In genomic region chr16:9199751-9200150, GRCh38 we compare ENCODE assay signal across 27 cellular contexts.
"Had no signal": no experiment of that assay in that cellular context is flagged by ENCODE, and none has a peak within 500 bp of the region (broad histone marks: within the 10 kb centered on the region; RNA-seq: fewer than 3 reads in every experiment).

No MANE protein-coding gene starts in this region.

- H3K9me3 ChIP-seq: colonic mucosa, esophagus squamous epithelium, gastrocnemius medialis had no signal

- H3K4me3 ChIP-seq: colonic mucosa, coronary artery, dorsolateral prefrontal cortex, esophagus muscularis mucosa, esophagus squamous epithelium, gastrocnemius medialis, gastroesophageal sphincter, heart left ventricle, heart right ventricle had no signal

- H3K36me3 ChIP-seq: colonic mucosa, esophagus muscularis mucosa, esophagus squamous epithelium, gastrocnemius medialis, gastroesophageal sphincter, heart left ventricle, heart right ventricle had no signal

- FAIRE-seq: colon, endometrium, endothelial cell of umbilical vein, frontal cortex had no signal

- H3K27me3 ChIP-seq: colonic mucosa, dorsolateral prefrontal cortex, foreskin keratinocyte, gastrocnemius medialis, heart left ventricle, heart right ventricle had no signal

- H3K4me1 ChIP-seq: colonic mucosa, esophagus squamous epithelium, foreskin keratinocyte, gastrocnemius medialis, gastroesophageal sphincter had no signal

- DNase-seq: colonic mucosa; cortex of kidney; dermis blood vessel endothelial cell; dorsolateral prefrontal cortex; effector CD4-positive, alpha-beta T cell; effector CD8-positive, alpha-beta T cell; effector memory CD4-positive, alpha-beta T cell; effector memory CD8-positive, alpha-beta T cell; endodermal cell; erythroblast; esophagus squamous epithelium; foreskin keratinocyte; foreskin melanocyte; gastrocnemius medialis; glutamatergic neuron; head of caudate nucleus had no signal

- ATAC-seq: effector memory CD8-positive, alpha-beta T cell; esophagus mucosa; foreskin keratinocyte; gastrocnemius medialis; gastroesophageal sphincter had no signal

- H3K27ac ChIP-seq: colonic mucosa, coronary artery, dorsolateral prefrontal cortex, epithelial cell of prostate, esophagus muscularis mucosa, esophagus squamous epithelium, foreskin keratinocyte, gastrocnemius medialis, gastroesophageal sphincter had no signal
